Comparison of ENCODE assay signal across 1 cellular context in genomic region chr16:85654251-85655115, GRCh38.
TF ChIP-seq lines count a peak whose summit lies in the region.

No MANE protein-coding gene starts in this region.

TF ChIP-seq in HCT116, 20 proteins besides CTCF, POLR2A, EP300 and RAD21 (continued from another document):
- no peak for TF ChIP-seq MAX (IDR thresholded peaks at IDR 0.05)
